ENCODE assay signal across 19 cellular contexts in genomic region chr11:73956876-73957653, GRCh38. TPM values are rescaled to one million over a fixed set of nuclear protein-coding genes. Genes with fewer than 3 reads are reported as not detected.
DNase-seq lines count a peak whose midpoint lies in the region; ATAC-seq, FAIRE-seq and TF ChIP-seq lines count a peak whose summit lies in the region.
"Had no signal": no experiment of that assay in that cellular context is flagged by ENCODE, and none has a peak within 500 bp of the region (broad histone marks: within the 10 kb centered on the region; RNA-seq: fewer than 3 reads in every experiment).

No MANE protein-coding gene starts in this region.

- H3K27me3 Mint-ChIP-seq in CD14-positive monocyte (ENCODE audit: low read depth in 3 of 3) = peaks cover 14 to 25% (median 24%) of the 10 kb centered on the region in 3 donors
- peaks cover 9% of the 10 kb centered on the region for H3K27me3 Mint-ChIP-seq in activated T-helper 17 cell treated with anti-CD3 and anti-CD28 coated beads, Interleukin-2, amount 50 U/mL, for 72 hours
- H3K27me3 Mint-ChIP-seq in natural killer cell treated with Interleukin-12 subunit alpha and Interleukin-12 subunit beta and Interleukin-15 and Interleukin-18, amount 100 ng/mL, for 72 hours = peaks cover 14 to 20% of the 10 kb centered on the region in 2 donors

- H3K27ac ChIP-seq in brain microvascular endothelial cell = no peak overlapping the region
- H3K27ac ChIP-seq: breast epithelium, testis had no signal

- FAIRE-seq in GM19239 (lab: Jason Lieb, UNC) = peak; percentile 83

- intact Hi-C loops in CD14-positive monocyte (cut with micrococcal nuclease) = no loop called here

- H3K4me3 ChIP-seq in brain microvascular endothelial cell (ENCODE audit: low read depth, low read length) = no peak overlapping the region
- H3K4me3 ChIP-seq: breast epithelium, testis had no signal

- no peak overlapping the region for H3K27ac Mint-ChIP-seq in CD14-positive monocyte
- peak overlapping the region; percentile 65 for H3K27ac Mint-ChIP-seq in activated T-helper 17 cell treated with anti-CD3 and anti-CD28 coated beads, Interleukin-2, amount 50 U/mL, for 72 hours
- H3K27ac Mint-ChIP-seq in natural killer cell treated with Interleukin-12 subunit alpha and Interleukin-12 subunit beta and Interleukin-15 and Interleukin-18, amount 100 ng/mL, for 72 hours = no peak overlapping the region
- H3K27ac Mint-ChIP-seq: activated CD8-positive, alpha-beta memory T cell treated with anti-CD3 and anti-CD28 coated beads, Interleukin-2, amount 10 ng/mL, durations not matched to agents 7 days and 5 days; memory B cell had no signal

- in situ Hi-C loops in brain microvascular endothelial cell (cut with HindIII; ENCODE audit: low pct_ligation_motif_present, low sequenced_read_pairs) = no loop called here

- no peak for TF ChIP-seq CTCF in CD14-positive monocyte (IDR thresholded peaks at IDR 0.05)
- TF ChIP-seq CTCF in brain microvascular endothelial cell (IDR thresholded peaks at IDR 0.05; ENCODE audit: low read depth, low read length, missing control alignments) = no peak

- H3K4me3 Mint-ChIP-seq in CD14-positive monocyte = peak overlapping the region in 1 of 2 donors; percentile 56
- H3K4me3 Mint-ChIP-seq in activated T-helper 17 cell treated with anti-CD3 and anti-CD28 coated beads, Interleukin-2, amount 50 U/mL, for 72 hours = peak overlapping the region; percentile 45
- peak overlapping the region; percentile 18 for H3K4me3 Mint-ChIP-seq in natural killer cell treated with Interleukin-12 subunit alpha and Interleukin-12 subunit beta and Interleukin-15 and Interleukin-18, amount 100 ng/mL, for 72 hours
- H3K4me3 Mint-ChIP-seq: activated CD8-positive, alpha-beta memory T cell treated with anti-CD3 and anti-CD28 coated beads, Interleukin-2, amount 10 ng/mL, durations not matched to agents 7 days and 5 days; activated naive CD4-positive, alpha-beta T cell treated with anti-CD3 and anti-CD28 coated beads, Interleukin-2, amount 50 U/mL, for 24 hours; memory B cell had no signal

- H3K9me3 Mint-ChIP-seq in CD14-positive monocyte = peaks cover 0 to 2% (median 0%) of the 10 kb centered on the region in 7 donors
- no peaks in the 10 kb centered on the region for H3K9me3 Mint-ChIP-seq in activated T-helper 17 cell treated with anti-CD3 and anti-CD28 coated beads, Interleukin-2, amount 50 U/mL, for 72 hours
- H3K9me3 Mint-ChIP-seq in natural killer cell treated with Interleukin-12 subunit alpha and Interleukin-12 subunit beta and Interleukin-15 and Interleukin-18, amount 100 ng/mL, for 72 hours = no peaks in the 10 kb centered on the region
- H3K9me3 Mint-ChIP-seq: activated naive CD4-positive, alpha-beta T cell treated with anti-CD3 and anti-CD28 coated beads, Interleukin-2, amount 50 U/mL, for 24 hours; memory B cell had no signal

- no peaks in the 10 kb centered on the region for H3K36me3 ChIP-seq in brain microvascular endothelial cell (replicated peaks)
- H3K36me3 ChIP-seq: breast epithelium had no signal

- no peaks in the 10 kb centered on the region for H3K36me3 Mint-ChIP-seq in CD14-positive monocyte
- no peaks in the 10 kb centered on the region for H3K36me3 Mint-ChIP-seq in activated T-helper 17 cell treated with anti-CD3 and anti-CD28 coated beads, Interleukin-2, amount 50 U/mL, for 72 hours (ENCODE audit: low read depth)
- no peaks in the 10 kb centered on the region for H3K36me3 Mint-ChIP-seq in natural killer cell treated with Interleukin-12 subunit alpha and Interleukin-12 subunit beta and Interleukin-15 and Interleukin-18, amount 100 ng/mL, for 72 hours
- H3K36me3 Mint-ChIP-seq: activated CD8-positive, alpha-beta memory T cell treated with anti-CD3 and anti-CD28 coated beads, Interleukin-2, amount 10 ng/mL, durations not matched to agents 7 days and 5 days; activated naive CD4-positive, alpha-beta T cell treated with anti-CD3 and anti-CD28 coated beads, Interleukin-2, amount 50 U/mL, for 24 hours; memory B cell had no signal

- no peaks in the 10 kb centered on the region for H3K27me3 ChIP-seq in brain microvascular endothelial cell (replicated peaks)
- H3K27me3 ChIP-seq: breast epithelium, testis had no signal

- ATAC-seq in activated T-helper 17 cell treated with anti-CD3 and anti-CD28 coated beads, Interleukin-2, amount 50 U/mL, for 72 hours (replicated peaks) = no peak
- peak in 1 of 2 donors; percentile 44 for ATAC-seq in natural killer cell treated with Interleukin-12 subunit alpha and Interleukin-12 subunit beta and Interleukin-15 and Interleukin-18, amount 100 ng/mL, for 72 hours
- ATAC-seq in HG03095 (IDR thresholded peaks at IDR 0.05; ENCODE audit: unreplicated experiment) = no peak
- ATAC-seq: activated CD8-positive, alpha-beta memory T cell treated with anti-CD3 and anti-CD28 coated beads, Interleukin-2, amount 10 ng/mL, durations not matched to agents 7 days and 5 days had no signal

- DNase-seq in CD14-positive monocyte (ENCODE audit: low spot score) (peak; percentile 33), GM19239 (ENCODE audit: insufficient read length, low spot score) (no peak), KG1 (lab: John Stamatoyannopoulos, UW) (no peak), brain microvascular endothelial cell (no peak)
- DNase-seq in natural killer cell treated with Interleukin-12 subunit alpha and Interleukin-12 subunit beta and Interleukin-15 and Interleukin-18, amount 100 ng/mL, for 72 hours (ENCODE audit: low spot score) = peak; percentile 53
- DNase-seq: activated CD8-positive, alpha-beta memory T cell treated with anti-CD3 and anti-CD28 coated beads, Interleukin-2, amount 10 ng/mL, durations not matched to agents 7 days and 5 days; erythroblast; NCI-H2107; NK-92 treated with Interleukin-12 subunit alpha and Interleukin-12 subunit beta, amount 100 ng/mL, for 24 hours; occipital lobe; stimulated activated CD4-positive, alpha-beta T cell treated with anti-CD3 and anti-CD28 coated beads, Interleukin-4, amount 100 ng/mL, for 1 hour; testis had no signal

- H3K4me1 Mint-ChIP-seq in CD14-positive monocyte = peaks cover 6% of the 10 kb centered on the region
- H3K4me1 Mint-ChIP-seq in activated T-helper 17 cell treated with anti-CD3 and anti-CD28 coated beads, Interleukin-2, amount 50 U/mL, for 72 hours = peaks cover 5% of the 10 kb centered on the region
- H3K4me1 Mint-ChIP-seq in natural killer cell treated with Interleukin-12 subunit alpha and Interleukin-12 subunit beta and Interleukin-15 and Interleukin-18, amount 100 ng/mL, for 72 hours (ENCODE audit: low read depth in 2 of 2) = no peaks in the 10 kb centered on the region
- H3K4me1 Mint-ChIP-seq: activated naive CD4-positive, alpha-beta T cell treated with anti-CD3 and anti-CD28 coated beads, Interleukin-2, amount 50 U/mL, for 24 hours; memory B cell had no signal

RNA-seq across cellular contexts. Expression of gene DNAJB13, which starts 6.2 kb away (rescaled TPM):
- not detected for polyA plus RNA-seq in CD14-positive monocyte
- 1 to 10 TPM in 1 of 2 donors, not detected in 1; 1.2 TPM for total RNA-seq in activated T-helper 17 cell treated with anti-CD3 and anti-CD28 coated beads, Interleukin-2, amount 50 U/mL, for 72 hours
- under 1 TPM in 1 of 2 donors, not detected in 1; 0.47 TPM for total RNA-seq in natural killer cell treated with Interleukin-12 subunit alpha and Interleukin-12 subunit beta and Interleukin-15 and Interleukin-18, amount 100 ng/mL, for 72 hours
- total RNA-seq: breast epithelium, Daoy, dermis microvascular lymphatic vessel endothelial cell had no signal

RNA-seq across cellular contexts. Expression of gene UCP2, which starts 25.6 kb away (rescaled TPM):
- 100 to 1,000 TPM; 649 to 665 TPM for polyA plus RNA-seq in CD14-positive monocyte
- total RNA-seq in activated T-helper 17 cell treated with anti-CD3 and anti-CD28 coated beads, Interleukin-2, amount 50 U/mL, for 72 hours = 100 to 1,000 TPM; 199 to 269 TPM
- 100 to 1,000 TPM; 333 to 668 TPM for total RNA-seq in natural killer cell treated with Interleukin-12 subunit alpha and Interleukin-12 subunit beta and Interleukin-15 and Interleukin-18, amount 100 ng/mL, for 72 hours

RNA-seq across cellular contexts. Expression of gene UCP3, which starts 51.8 kb away (rescaled TPM):
- polyA plus RNA-seq in CD14-positive monocyte = not detected
- 1 to 10 TPM; 4.3 to 6.6 TPM for total RNA-seq in activated T-helper 17 cell treated with anti-CD3 and anti-CD28 coated beads, Interleukin-2, amount 50 U/mL, for 72 hours
- total RNA-seq in natural killer cell treated with Interleukin-12 subunit alpha and Interleukin-12 subunit beta and Interleukin-15 and Interleukin-18, amount 100 ng/mL, for 72 hours = 1 to 10 TPM; 5.2 to 7.2 TPM

Comparison
In these comparisons a context has a peak if more than half of its experiments do, and no peak if none do; other contexts are left out.
1. DNase-seq: peak in CD14-positive monocyte (single experiment) and natural killer cell treated with Interleukin-12 subunit alpha and Interleukin-12 subunit beta and Interleukin-15 and Interleukin-18, amount 100 ng/mL, for 72 hours (single experiment); none in GM19239 (single experiment), KG1 (single experiment) and brain microvascular endothelial cell (single experiment).